In the genomic region with DNA sequence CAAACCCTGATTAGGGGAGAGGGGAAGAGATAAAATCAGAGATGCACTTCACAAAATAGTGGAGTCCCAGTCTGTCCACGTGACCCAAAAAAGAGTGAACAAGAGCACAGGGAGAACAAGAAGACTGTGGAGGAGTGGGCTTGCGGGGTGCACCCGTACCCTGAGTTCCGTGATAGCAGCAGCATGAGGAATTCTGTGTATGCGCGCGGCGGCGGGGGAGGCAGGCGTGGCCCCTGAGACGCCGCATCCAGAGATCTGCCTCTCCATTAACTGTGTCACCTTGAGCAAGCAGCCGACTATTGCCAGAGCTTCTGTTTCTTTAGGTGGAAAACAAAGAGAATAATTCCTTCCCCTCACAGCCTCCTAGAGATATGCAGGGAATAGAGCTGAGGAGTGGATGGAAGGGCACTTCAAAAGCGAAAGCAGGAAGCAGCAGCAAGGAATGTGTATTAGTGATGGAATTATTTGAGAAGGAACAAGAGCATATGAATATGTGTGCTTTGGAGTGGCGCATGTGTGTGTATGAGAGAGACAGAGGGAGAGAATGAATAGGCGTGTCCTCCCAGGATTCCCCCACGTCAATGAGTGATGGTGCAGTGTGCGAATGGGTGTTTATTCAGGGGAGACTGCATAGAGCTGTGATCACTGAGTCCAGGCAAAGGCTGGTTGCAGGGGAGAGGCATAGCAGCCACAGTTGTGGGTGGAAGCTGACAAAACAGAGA, we compare ENCODE assay signal across 20 cellular contexts. TPM values are rescaled to one million over a fixed set of nuclear protein-coding genes. Genes with fewer than 3 reads are reported as not detected.
DNase-seq lines count a peak whose midpoint lies in the region; ATAC-seq and TF ChIP-seq lines count a peak whose summit lies in the region.
"Had no signal": no experiment of that assay in that cellular context is flagged by ENCODE, and none has a peak within 500 bp of the region (broad histone marks: within the 10 kb centered on the region; RNA-seq: fewer than 3 reads in every experiment).

No MANE protein-coding gene starts in this region.

- no peak overlapping the region for H2BK15ac ChIP-seq in mesendoderm (replicated peaks; ENCODE audit: low read depth)

- no peak overlapping the region for H4K5ac ChIP-seq in mesendoderm (ENCODE audit: low read length)

- H3K36me3 ChIP-seq in ACC112 (ENCODE audit: insufficient read depth, low read length), result no peaks in the 10 kb centered on the region
- no peaks in the 10 kb centered on the region for H3K36me3 ChIP-seq in mesendoderm (ENCODE audit: control insufficient read depth, insufficient read depth, low read length)
- H3K36me3 ChIP-seq: sigmoid colon had no signal

- H3K27me3 ChIP-seq in ACC112 (ENCODE audit: insufficient read depth, low read length) (peaks cover 35% of the 10 kb centered on the region; the same call in 1 of the 2 replicates), mesendoderm (ENCODE audit: insufficient read depth, low read length, poor library complexity) (no peaks in the 10 kb centered on the region)

- TF ChIP-seq CTCF in coronary artery (IDR thresholded peaks at IDR 0.05) (no peak), GM13976 (IDR thresholded peaks at IDR 0.05; ENCODE audit: borderline replicate concordance, control extremely low read depth, extremely low read depth, insufficient read depth, missing control alignments) (no peak)

- H3K18ac ChIP-seq in mesendoderm (ENCODE audit: low read length), result no peak overlapping the region

- H3K79me2 ChIP-seq in ACC112 (ENCODE audit: control insufficient read depth, insufficient read depth, low read length, unreplicated experiment), result no peaks in the 10 kb centered on the region
- H3K79me2 ChIP-seq in mesendoderm (ENCODE audit: control insufficient read depth, insufficient read depth, low read length), result no peaks in the 10 kb centered on the region
- H3K79me2 ChIP-seq: hepatocyte had no signal

- H3K4ac ChIP-seq in mesendoderm (ENCODE audit: low read depth, low read length), result no peak overlapping the region

- H2AFZ ChIP-seq in ACC112 (ENCODE audit: low read length, unreplicated experiment), result peak overlapping the region; percentile 58
- H2AFZ ChIP-seq: hepatocyte had no signal

- H3K4me3 ChIP-seq in ACC112 (ENCODE audit: low read depth, low read length) (no peak overlapping the region), coronary artery (peak overlapping the region; percentile 51), mesendoderm (ENCODE audit: low read length) (no peak overlapping the region)
- H3K4me3 ChIP-seq: hepatocyte had no signal

- no peak for DNase-seq in coronary artery (ENCODE audit: low spot score)
- no peak for DNase-seq in mesendoderm
- DNase-seq in activated naive CD4-positive, alpha-beta T cell (lab: John Stamatoyannopoulos, UW), result no peak
- no peak for DNase-seq in GM13976 (ENCODE audit: low spot score)
- no peak for DNase-seq in activated naive CD4-positive, alpha-beta T cell treated with Interleukin-2 at 50 U/mL for 16 hours
- DNase-seq: activated naive CD8-positive, alpha-beta T cell treated with anti-CD3 and anti-CD28 coated beads for 36 hours; activated T-cell treated with anti-CD3 and anti-CD28 coated beads for 4 hours; HCEC 1CT; KG1; NCI-H1694; NCI-H526 treated with DMSO at 0.1 percent for 48 hours; sigmoid colon; stimulated activated naive B cell treated with anti-CD40 and anti-IgM and Interleukin-4, amounts not matched to agents 10 μg/mL and 1 μg/mL and 100 μg/mL, for 72 hours; T-helper 17 cell had no signal

- ATAC-seq in HG02798 (IDR thresholded peaks at IDR 0.05; ENCODE audit: poor library complexity, unreplicated experiment) (peak; percentile 46), GM19035 (IDR thresholded peaks at IDR 0.05; ENCODE audit: unreplicated experiment) (no peak)
- ATAC-seq: left lobe of liver; stimulated activated naive B cell treated with anti-CD40 and anti-IgM and Interleukin-4, amounts not matched to agents 10 μg/mL and 1 μg/mL and 100 μg/mL, for 72 hours; T-helper 17 cell had no signal

- no peak overlapping the region for H3K23ac ChIP-seq in mesendoderm (ENCODE audit: low read length)

- no peak overlapping the region for H2AK5ac ChIP-seq in mesendoderm (ENCODE audit: low read length)

- no CpG with 5 or more reads among the region's 18 CpGs for WGBS in mesendoderm (ENCODE audit: extremely low coverage, insufficient coverage, low lambda C conversion rate)

- H2BK120ac ChIP-seq in mesendoderm (ENCODE audit: low read depth, low read length), result no peak overlapping the region

- in situ Hi-C loops in GM13976 (cut with MboI; ENCODE audit: low sequenced_read_pairs, unreplicated experiment), result loop anchor here (25.0 kb wide), 2 partner anchors 427 to 623 kb away; no protein-coding TSS in a partner anchor

- H3K27ac ChIP-seq in ACC112 (ENCODE audit: low read depth, low read length) (no peak overlapping the region), coronary artery (no peak overlapping the region), mesendoderm (ENCODE audit: low read depth, low read length) (no peak overlapping the region)
- H3K27ac ChIP-seq: hepatocyte, sigmoid colon had no signal

- H3K56ac ChIP-seq in mesendoderm (ENCODE audit: low read length), result peak overlapping the region; percentile 15

- H3K9ac ChIP-seq in mesendoderm (ENCODE audit: low read length), result no peak overlapping the region

- H3K79me1 ChIP-seq in mesendoderm (ENCODE audit: low read length), result no peaks in the 10 kb centered on the region

- H4K8ac ChIP-seq in mesendoderm (ENCODE audit: low read depth, low read length), result no peak overlapping the region

- H3K4me1 ChIP-seq in ACC112 (ENCODE audit: control insufficient read depth, insufficient read depth, low read length, unreplicated experiment), result no peaks in the 10 kb centered on the region
- H3K4me1 ChIP-seq in mesendoderm (ENCODE audit: control insufficient read depth, low read depth, low read length), result peaks cover 5% of the 10 kb centered on the region
- H3K4me1 ChIP-seq: sigmoid colon had no signal

- H3K4me2 ChIP-seq in mesendoderm (ENCODE audit: low read length), result no peak overlapping the region

- H2BK5ac ChIP-seq in mesendoderm (ENCODE audit: low read length), result no peak overlapping the region

RNA-seq across cellular contexts. Expression of gene SOX9, which starts 10.4 kb away (rescaled TPM):
- polyA plus RNA-seq in mesendoderm (2013, experiment 1 of 2), result 2.4 TPM
- 2.4 TPM for polyA plus RNA-seq in mesendoderm (2013, experiment 2 of 2)
- polyA plus RNA-seq: endothelial cell of umbilical vein had no signal
